12 cellular contexts compared by ENCODE assay signal in genomic region chr4:80290665-80291064, GRCh38. TPM values are rescaled to one million over a fixed set of nuclear protein-coding genes. Genes with fewer than 3 reads are reported as not detected.
"Had no signal": no experiment of that assay in that cellular context is flagged by ENCODE, and none has a peak within 500 bp of the region (broad histone marks: within the 10 kb centered on the region; RNA-seq: fewer than 3 reads in every experiment).

No MANE protein-coding gene starts in this region.

RNA-seq across cellular contexts. Expression of gene FGF5, which starts 24.2 kb away (rescaled TPM):
- total RNA-seq: subcutaneous adipose tissue, testis, thoracic aorta, thyroid gland, upper lobe of left lung, upper lobe of right lung, ureter, vagina had no signal
- polyA plus RNA-seq: stomach, urinary bladder had no signal

RNA-seq across cellular contexts. Expression of gene CFAP299, which starts 44.9 kb away (rescaled TPM):
- total RNA-seq: subcutaneous adipose tissue, suprapubic skin, thoracic aorta, transverse colon, upper lobe of right lung, ureter, urinary bladder, vagina had no signal
- polyA plus RNA-seq: stomach, urinary bladder had no signal
